Comparison of ENCODE assay signal across 22 cellular contexts in the genomic region with DNA sequence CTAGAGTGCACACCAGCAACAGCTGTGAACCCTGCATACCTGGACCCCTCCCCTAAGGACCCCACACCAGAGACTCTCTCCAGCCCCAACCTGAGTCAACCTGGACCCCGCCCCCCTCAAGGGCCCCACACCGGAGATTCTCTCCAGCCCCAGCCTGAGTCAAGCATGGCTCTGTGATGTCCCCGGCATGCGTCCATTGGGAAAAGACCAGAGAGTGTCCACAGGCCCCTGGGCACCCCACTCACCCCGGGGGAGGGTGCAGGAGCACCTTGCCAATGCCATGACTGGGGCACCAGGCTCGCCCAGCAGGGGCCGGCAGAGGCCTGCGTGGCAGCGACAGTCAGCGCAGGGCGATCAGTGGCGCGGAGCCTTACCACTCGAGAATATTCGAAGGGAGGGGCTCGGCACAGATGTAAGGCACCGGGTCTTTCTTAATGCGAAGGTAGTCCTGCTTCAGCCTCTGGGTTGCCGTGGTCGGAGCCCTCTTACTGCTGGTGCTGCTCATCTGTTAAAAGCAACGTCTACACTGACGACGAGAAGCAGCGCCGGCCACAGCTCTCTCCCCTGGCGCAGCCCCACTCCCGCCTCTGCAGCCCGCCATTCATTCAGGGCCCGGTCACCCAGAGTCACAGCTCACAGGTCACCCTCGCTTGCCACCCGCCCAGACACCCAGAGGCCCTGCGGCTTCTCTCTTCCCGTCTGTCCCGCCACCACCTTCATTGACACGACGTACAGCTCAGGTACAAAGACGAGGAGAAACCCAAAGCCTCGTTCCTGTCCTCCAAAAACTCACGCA. TPM values are rescaled to one million over a fixed set of nuclear protein-coding genes. Genes with fewer than 3 reads are reported as not detected.
"Had no signal": no experiment of that assay in that cellular context is flagged by ENCODE, and none has a peak within 500 bp of the region (broad histone marks: within the 10 kb centered on the region; RNA-seq: fewer than 3 reads in every experiment).

No MANE protein-coding gene starts in this region.

- ATAC-seq: activated CD4-positive, alpha-beta T cell treated with anti-CD3 and anti-CD28 coated beads for 36 hours; esophagus mucosa; gastrocnemius medialis; left ventricle myocardium superior; stimulated activated naive CD8-positive, alpha-beta T cell treated with anti-CD3 and anti-CD28 coated beads, Interleukin-15, Interleukin-2, amounts not matched to agents 100 U/mL and 50 U/mL, for 24 hours had no signal

- H3K4me3 Mint-ChIP-seq: activated B cell treated with CpG ODN at 0.5 μM for 24 hours; activated CD4-positive, alpha-beta T cell treated with anti-CD3 and anti-CD28 coated beads for 36 hours; memory B cell had no signal

- H3K27ac Mint-ChIP-seq: activated B cell treated with CpG ODN at 0.5 μM for 24 hours; activated CD4-positive, alpha-beta T cell treated with anti-CD3 and anti-CD28 coated beads for 36 hours; brain; memory B cell; nephron had no signal

- DNase-seq: activated B cell treated with CpG ODN at 0.5 μM for 24 hours; activated CD4-positive, alpha-beta T cell treated with anti-CD3 and anti-CD28 coated beads for 36 hours; activated CD4-positive, alpha-beta T cell treated with anti-CD3 and anti-CD28 coated beads, Interleukin-2, amount 50 U/mL, for 4 hours; activated effector memory CD4-positive, alpha-beta T cell treated with anti-CD3 and anti-CD28 coated beads, Interleukin-2, amount 50 U/mL, for 16 hours; activated naive CD4-positive, alpha-beta T cell treated with anti-CD3 and anti-CD28 coated beads, Interleukin-2, amount 50 U/mL, for 16 hours; anterior cingulate cortex; caudate nucleus; dermis blood vessel endothelial cell; effector CD8-positive, alpha-beta T cell; gastrocnemius medialis; hypothalamus; left ventricle myocardium superior; occipital lobe; stimulated activated CD4-positive, alpha-beta T cell treated with anti-CD3 and anti-CD28 coated beads, Interleukin-4, amount 100 ng/mL, for 24 hours; stimulated activated naive CD8-positive, alpha-beta T cell treated with anti-CD3 and anti-CD28 coated beads, Interleukin-15, Interleukin-2, amounts not matched to agents 100 U/mL and 50 U/mL, for 24 hours; T-helper 9 cell had no signal

- H3K4me3 ChIP-seq: gastrocnemius medialis, prostate gland, upper lobe of left lung had no signal

- H3K27me3 ChIP-seq: gastrocnemius medialis, upper lobe of left lung had no signal

- H3K9me3 ChIP-seq: gastrocnemius medialis, prostate gland, upper lobe of left lung had no signal

- H3K9me3 Mint-ChIP-seq: activated B cell treated with CpG ODN at 0.5 μM for 24 hours, brain, memory B cell, nephron had no signal

- H3K27ac ChIP-seq: gastrocnemius medialis, prostate gland, upper lobe of left lung had no signal

- H3K27me3 Mint-ChIP-seq: activated B cell treated with CpG ODN at 0.5 μM for 24 hours; activated CD4-positive, alpha-beta T cell treated with anti-CD3 and anti-CD28 coated beads for 36 hours; brain; memory B cell had no signal

RNA-seq across cellular contexts. Expression of gene C1QTNF12, which starts 21.2 kb away (rescaled TPM):
- total RNA-seq: occipital lobe had no signal
